ENCODE assay signal across 1 cellular context in genomic region chr11:66287256-66288137, GRCh38.
TF ChIP-seq lines count a peak whose summit lies in the region.

No MANE protein-coding gene starts in this region.

TF ChIP-seq in H1, 55 proteins besides CTCF, POLR2A, EP300 and RAD21:
- TF ChIP-seq, protein P1, sequence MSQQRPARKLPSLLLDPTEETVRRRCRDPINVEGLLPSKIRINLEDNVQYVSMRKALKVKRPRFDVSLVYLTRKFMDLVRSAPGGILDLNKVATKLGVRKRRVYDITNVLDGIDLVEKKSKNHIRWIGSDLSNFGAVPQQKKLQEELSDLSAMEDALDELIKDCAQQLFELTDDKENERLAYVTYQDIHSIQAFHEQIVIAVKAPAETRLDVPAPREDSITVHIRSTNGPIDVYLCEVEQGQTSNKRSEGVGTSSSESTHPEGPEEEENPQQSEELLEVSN (IDR thresholded peaks at IDR 0.05), result no peak
- TF ChIP-seq NANOG (IDR thresholded peaks at IDR 0.05; ENCODE audit: insufficient read depth, low read depth, low read length, poor library complexity, severe bottlenecking) (no peak), EZH2 (IDR thresholded peaks at IDR 0.05; ENCODE audit: low read depth, low read length, severe bottlenecking) (no peak), NRF1 (IDR thresholded peaks at IDR 0.05; ENCODE audit: low read depth, low read length) (no peak)
